10 cellular contexts compared by ENCODE assay signal in the genomic region with DNA sequence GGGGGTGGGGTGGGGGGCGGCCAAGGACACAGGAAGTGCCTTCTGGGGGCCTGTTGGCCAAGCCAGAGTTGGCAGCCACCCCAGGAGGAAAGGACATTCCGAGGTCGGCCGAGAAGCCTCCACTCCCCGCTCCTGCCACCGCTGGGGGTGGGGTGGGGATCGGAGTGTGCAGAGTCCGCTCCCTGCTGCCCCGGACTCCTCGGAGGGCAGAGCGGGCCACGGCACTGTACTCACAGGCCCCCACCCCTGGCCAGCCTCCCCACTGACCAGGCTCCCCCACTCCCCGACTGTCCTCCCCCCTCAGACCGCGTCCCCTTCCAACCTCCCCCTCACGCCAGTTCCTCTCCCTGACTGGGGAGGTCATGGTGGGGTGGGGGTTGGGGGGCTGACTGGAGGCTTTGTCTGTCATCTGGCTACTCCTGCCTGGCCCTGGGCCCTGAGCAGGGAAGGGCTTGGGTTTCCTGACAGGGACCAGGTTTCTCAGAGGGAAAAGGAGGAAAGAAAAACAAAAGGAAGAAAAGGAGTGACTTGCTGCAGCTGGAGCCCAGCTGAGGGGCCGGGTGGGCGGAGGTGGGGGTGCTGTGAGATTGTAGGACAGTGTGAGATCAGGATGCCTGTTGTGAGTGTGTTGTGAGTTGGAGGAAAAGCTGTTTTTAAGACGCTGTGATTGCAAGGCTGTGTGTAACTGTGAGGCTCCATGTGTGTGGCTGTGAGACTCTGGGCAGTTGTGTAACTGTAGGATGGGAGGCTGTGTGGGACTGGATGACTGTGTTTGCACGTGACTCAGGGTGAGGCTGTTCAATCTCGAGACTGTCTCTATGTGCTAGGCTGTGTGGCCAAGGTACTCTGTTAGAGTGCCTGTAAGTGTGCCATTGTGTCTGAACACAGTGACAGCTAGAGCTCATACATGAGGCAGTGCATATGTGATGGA. TPM values are rescaled to one million over a fixed set of nuclear protein-coding genes. Genes with fewer than 3 reads are reported as not detected.
DNase-seq lines count a peak whose midpoint lies in the region; FAIRE-seq and TF ChIP-seq lines count a peak whose summit lies in the region.
"Had no signal": no experiment of that assay in that cellular context is flagged by ENCODE, and none has a peak within 500 bp of the region (broad histone marks: within the 10 kb centered on the region; RNA-seq: fewer than 3 reads in every experiment).

No MANE protein-coding gene starts in this region.

- CTCF ChIA-PET in mammary epithelial cell (lab: Charles Lee; ENCODE audit: low non-redundant PET): no interaction called here

- H3K27me3 ChIP-seq in mammary epithelial cell (ENCODE audit: insufficient read depth, low read length): no peaks in the 10 kb centered on the region
- peaks cover 66% of the 10 kb centered on the region for H3K27me3 ChIP-seq in kidney epithelial cell (ENCODE audit: control insufficient read depth, insufficient read depth, low read length)
- peaks cover 0 to 82% (median 15%) of the 10 kb centered on the region in 3 donors for H3K27me3 ChIP-seq in stomach

- FAIRE-seq in HTR-8/SVneo (lab: Jason Lieb, UNC): no peak
- FAIRE-seq: TTC549 had no signal

- H3K79me2 ChIP-seq in mammary epithelial cell (ENCODE audit: insufficient read depth, low read length): no peaks in the 10 kb centered on the region

- BruUV-seq in mammary epithelial cell (replicated peaks; lab: Mats Ljungman, UMichigan): no TSS peak

- H3K27ac ChIP-seq in mammary epithelial cell (ENCODE audit: insufficient read depth, low read depth, low read length) (no peak overlapping the region), stomach (peak overlapping the region in 4 of 5 donors; percentile 10 to 50 (median 44))

- no peak overlapping the region for H3K4me3 ChIP-seq in mammary epithelial cell (replicated peaks in 1 of 3; ENCODE audit: insufficient read depth in 1 of 3, low read depth in 2 of 3, low read length in 3 of 3)
- no peak overlapping the region for H3K4me3 ChIP-seq in kidney epithelial cell (ENCODE audit: low read depth, low read length)
- H3K4me3 ChIP-seq in stomach: no peak overlapping the region

- intact Hi-C loops in mammary epithelial cell (cut with micrococcal nuclease) (no loop called here), stomach (cut with DNase I; ENCODE audit: low total_unique reads) (no loop called here)

- H4K20me1 ChIP-seq in mammary epithelial cell (ENCODE audit: insufficient read depth, low read length): no peaks in the 10 kb centered on the region

- in situ Hi-C loops in mammary epithelial cell (cut with MboI; ENCODE audit: low sequenced_read_pairs in 2 of 2): no loop called here
- in situ Hi-C loops in ACHN (cut with HindIII; ENCODE audit: low pct_ligation_motif_present, low pct_unique_long_range_greater_than_20kb, low sequenced_read_pairs): no loop called here

- TF ChIP-seq EP300 in stomach (IDR thresholded peaks at IDR 0.05): no peak

- H3K9me3 ChIP-seq in mammary epithelial cell (replicated peaks; ENCODE audit: insufficient read depth, low read length) (peaks cover 3% of the 10 kb centered on the region), stomach (peaks cover 0 to 7% (median 3%) of the 10 kb centered on the region in 4 donors)

- no peaks in the 10 kb centered on the region for H3K36me3 ChIP-seq in mammary epithelial cell (ENCODE audit: insufficient read depth, low read length)
- no peaks in the 10 kb centered on the region for H3K36me3 ChIP-seq in kidney epithelial cell (ENCODE audit: control insufficient read depth, insufficient read depth, low read length)
- no peaks in the 10 kb centered on the region for H3K36me3 ChIP-seq in stomach

- H3K4me2 ChIP-seq in mammary epithelial cell (ENCODE audit: insufficient read depth, low read depth, low read length): peak overlapping the region; percentile 30

- H3K4me1 ChIP-seq in mammary epithelial cell (ENCODE audit: insufficient read depth, low read length) (peaks cover 16% of the 10 kb centered on the region), stomach (peaks cover 19 to 27% (median 21%) of the 10 kb centered on the region in 4 donors)

- dilution Hi-C loops in mammary epithelial cell (cut with HindIII; ENCODE audit: low sequenced_read_pairs): no loop called here

- H2AFZ ChIP-seq in mammary epithelial cell (ENCODE audit: low read depth, low read length): no peak overlapping the region

- no peak for TF ChIP-seq POLR2A in stomach (IDR thresholded peaks at IDR 0.05)

- 3% methylated on average over 10 of the region's 21 CpGs for WGBS in mammary epithelial cell (ENCODE audit: low coverage, missing lambda C conversion rate)
- 8 to 30% (median 14%) methylated on average over 5 to 21 of the region's 21 CpGs for WGBS in stomach, 5 donors

- no peak for TF ChIP-seq CTCF in mammary epithelial cell (conservative IDR thresholded peaks at IDR 0.05 in 1 of 2, IDR thresholded peaks at IDR 0.05 in 1 of 2; ENCODE audit: extremely low read depth in 1 of 2, insufficient read depth in 1 of 2, low read depth in 1 of 2, low read length in 2 of 2)
- TF ChIP-seq CTCF in kidney epithelial cell (IDR thresholded peaks at IDR 0.05; ENCODE audit: insufficient read depth, low read length, poor library complexity, severe bottlenecking): no peak
- TF ChIP-seq CTCF in stomach (IDR thresholded peaks at IDR 0.05): no peak

- peak; percentile 26 for DNase-seq in HTR-8/SVneo (ENCODE audit: insufficient read length, low spot score)
- DNase-seq in mammary epithelial cell: peak; percentile 48
- DNase-seq in kidney epithelial cell (ENCODE audit: low read depth): peak; percentile 12
- DNase-seq in stomach: peak; percentile 59
- DNase-seq in NCI-H524 (lab: John Stamatoyannopoulos, UW): no peak
- no peak for DNase-seq in stimulated activated CD4-positive, alpha-beta T cell treated with anti-CD3 and anti-CD28 coated beads, Interleukin-2, amount 100 ng/mL, for 24 hours
- DNase-seq in GDM1 (lab: John Stamatoyannopoulos, UW): no peak
- DNase-seq in ACHN: no peak

- no peak overlapping the region for H3K9ac ChIP-seq in mammary epithelial cell (ENCODE audit: insufficient read depth, low read length)

RNA-seq across cellular contexts. Expression of a gene that starts 29.6 kb away (rescaled TPM):
- total RNA-seq in mammary epithelial cell (not detected), kidney epithelial cell (0.27 and 1.1 TPM in 2 replicates), stomach (10 to 100 TPM in 1 of 5 donors, 1 to 10 TPM in 3, not detected in 1; 2.4 to 15.8 (median 3.1) TPM)
- polyA plus RNA-seq in mammary epithelial cell (not detected), stomach (1 to 10 TPM; 2.2 to 4.1 (median 2.9) TPM)
- polyA minus RNA-seq in mammary epithelial cell: not detected
- total RNA-seq: dermis microvascular lymphatic vessel endothelial cell had no signal

RNA-seq across cellular contexts. Expression of a gene that starts 37.1 kb away (rescaled TPM):
- under 1 TPM in 1 of 2 donors, not detected in 1; 0.28 TPM for total RNA-seq in mammary epithelial cell
- 0.44 TPM for polyA plus RNA-seq in mammary epithelial cell
- polyA minus RNA-seq in mammary epithelial cell: not detected
- 1.5 TPM in 1 of 2 replicates, not detected in the other for total RNA-seq in kidney epithelial cell
- total RNA-seq in stomach: 10 to 100 TPM in 1 of 5 donors, 1 to 10 TPM in 2, not detected in 2; 1.2 to 17.8 (median 5.0) TPM
- 10 to 100 TPM in 2 of 3 donors, 1 to 10 TPM in 1; 3.3 to 63.8 (median 29.7) TPM for polyA plus RNA-seq in stomach

RNA-seq across cellular contexts. Expression of a gene that starts 52.0 kb away (rescaled TPM):
- 10 to 100 TPM; 12.5 to 31.7 TPM for total RNA-seq in mammary epithelial cell
- 44.5 TPM for polyA plus RNA-seq in mammary epithelial cell
- 29.1 TPM for polyA minus RNA-seq in mammary epithelial cell
- total RNA-seq in kidney epithelial cell: 31.5 and 34.0 TPM in 2 replicates
- 10 to 100 TPM in 4 of 5 donors, 1 to 10 TPM in 1; 2.9 to 49.5 (median 16.5) TPM for total RNA-seq in stomach
- polyA plus RNA-seq in stomach: 10 to 100 TPM; 28.9 to 40.4 (median 37.9) TPM

Comparison
In these comparisons a context has a peak if more than half of its experiments do, and no peak if none do; other contexts are left out.
1. DNase-seq: peak in HTR-8/SVneo (single experiment), mammary epithelial cell (single experiment), kidney epithelial cell (single experiment) and stomach (single experiment); none in NCI-H524 (0 of 2), stimulated activated CD4-positive, alpha-beta T cell treated with anti-CD3 and anti-CD28 coated beads, Interleukin-2, amount 100 ng/mL, for 24 hours (0 of 2), GDM1 (single experiment) and ACHN (single experiment).